1 cellular context compared by ENCODE assay signal in genomic region chrX:40103565-40104323, GRCh38.
TF ChIP-seq lines count a peak whose summit lies in the region.

No MANE protein-coding gene starts in this region.

TF ChIP-seq in GM23338, 12 proteins besides CTCF, POLR2A, EP300 and RAD21 (continued from another document):
- TF ChIP-seq REST (IDR thresholded peaks at IDR 0.05; ENCODE audit: unreplicated experiment) (no peak), POLR2AphosphoS5 (IDR thresholded peaks at IDR 0.05; ENCODE audit: low read depth) (no peak), EZH2 (IDR thresholded peaks at IDR 0.05; ENCODE audit: low read depth, unreplicated experiment) (peak; percentile 56)
